24 cellular contexts compared by ENCODE assay signal in genomic region chr2:51224790-51225189, GRCh38.
"Had no signal": no experiment of that assay in that cellular context is flagged by ENCODE, and none has a peak within 500 bp of the region (broad histone marks: within the 10 kb centered on the region; RNA-seq: fewer than 3 reads in every experiment).

No MANE protein-coding gene starts in this region.

- H3K27ac Mint-ChIP-seq: mesothelial cell of epicardium; naive B cell; natural killer cell treated with Interleukin-12 subunit alpha and Interleukin-12 subunit beta and Interleukin-15 and Interleukin-18, amount 100 ng/mL, for 72 hours; stimulated activated memory B cell treated with anti-CD40 and anti-IgM and Interleukin-4, amounts not matched to agents 10 μg/mL and 1 μg/mL and 100 μg/mL, for 72 hours had no signal

- H3K27me3 ChIP-seq: dorsolateral prefrontal cortex, heart right ventricle, left lung, right atrium auricular region, spleen, suprapubic skin, transverse colon, vagina had no signal

- H3K9me3 Mint-ChIP-seq: stimulated activated memory B cell treated with anti-CD40 and anti-IgM and Interleukin-4, amounts not matched to agents 10 μg/mL and 1 μg/mL and 100 μg/mL, for 72 hours had no signal

- H3K36me3 ChIP-seq: heart right ventricle, left lung, prostate gland, right atrium auricular region, spleen, suprapubic skin, transverse colon, vagina had no signal

- H3K27me3 Mint-ChIP-seq: naive B cell; natural killer cell treated with Interleukin-12 subunit alpha and Interleukin-12 subunit beta and Interleukin-15 and Interleukin-18, amount 100 ng/mL, for 72 hours; stimulated activated memory B cell treated with anti-CD40 and anti-IgM and Interleukin-4, amounts not matched to agents 10 μg/mL and 1 μg/mL and 100 μg/mL, for 72 hours had no signal

- H3K4me1 ChIP-seq: heart right ventricle, left lung, prostate gland, right atrium auricular region, suprapubic skin, transverse colon, vagina had no signal

- ATAC-seq: heart right ventricle; left cardiac atrium; left lung; mucosa of descending colon; natural killer cell treated with Interleukin-12 subunit alpha and Interleukin-12 subunit beta and Interleukin-15 and Interleukin-18, amount 100 ng/mL, for 72 hours; stimulated activated memory B cell treated with anti-CD40 and anti-IgM and Interleukin-4, amounts not matched to agents 10 μg/mL and 1 μg/mL and 100 μg/mL, for 72 hours; stimulated activated naive CD8-positive, alpha-beta T cell treated with anti-CD3 and anti-CD28 coated beads, Interleukin-15, Interleukin-2, amounts not matched to agents 100 U/mL and 50 U/mL, for 24 hours had no signal

- H3K9me3 ChIP-seq: prostate gland, right atrium auricular region, suprapubic skin, transverse colon, vagina had no signal

- DNase-seq: dorsolateral prefrontal cortex; effector CD4-positive, alpha-beta T cell; foreskin melanocyte; glutamatergic neuron; heart right ventricle; hippocampal formation; left cardiac atrium; left lung; mesenchymal stem cell; mucosa of descending colon; naive B cell; spleen; stimulated activated CD4-positive, alpha-beta T cell treated with anti-CD3 and anti-CD28 coated beads, Interleukin-4, amount 100 ng/mL, for 4 hours; stimulated activated naive CD8-positive, alpha-beta T cell treated with anti-CD3 and anti-CD28 coated beads, Interleukin-15, Interleukin-2, amounts not matched to agents 100 U/mL and 50 U/mL, for 24 hours; transverse colon had no signal

- H3K27ac ChIP-seq: dorsolateral prefrontal cortex, heart right ventricle, left lung, prostate gland, right atrium auricular region, skin epidermis, spleen, suprapubic skin, transverse colon, vagina had no signal

- H3K4me3 ChIP-seq: dorsolateral prefrontal cortex, heart right ventricle, left lung, mucosa of descending colon, prostate gland, right atrium auricular region, skin epidermis, spleen, suprapubic skin, transverse colon, vagina had no signal

- H3K4me3 Mint-ChIP-seq: mesothelial cell of epicardium; naive B cell; natural killer cell treated with Interleukin-12 subunit alpha and Interleukin-12 subunit beta and Interleukin-15 and Interleukin-18, amount 100 ng/mL, for 72 hours; neural crest cell; stimulated activated memory B cell treated with anti-CD40 and anti-IgM and Interleukin-4, amounts not matched to agents 10 μg/mL and 1 μg/mL and 100 μg/mL, for 72 hours had no signal

- H3K4me1 Mint-ChIP-seq: naive B cell; neural crest cell; stimulated activated memory B cell treated with anti-CD40 and anti-IgM and Interleukin-4, amounts not matched to agents 10 μg/mL and 1 μg/mL and 100 μg/mL, for 72 hours had no signal
